29 cellular contexts compared by ENCODE assay signal in the genomic region with DNA sequence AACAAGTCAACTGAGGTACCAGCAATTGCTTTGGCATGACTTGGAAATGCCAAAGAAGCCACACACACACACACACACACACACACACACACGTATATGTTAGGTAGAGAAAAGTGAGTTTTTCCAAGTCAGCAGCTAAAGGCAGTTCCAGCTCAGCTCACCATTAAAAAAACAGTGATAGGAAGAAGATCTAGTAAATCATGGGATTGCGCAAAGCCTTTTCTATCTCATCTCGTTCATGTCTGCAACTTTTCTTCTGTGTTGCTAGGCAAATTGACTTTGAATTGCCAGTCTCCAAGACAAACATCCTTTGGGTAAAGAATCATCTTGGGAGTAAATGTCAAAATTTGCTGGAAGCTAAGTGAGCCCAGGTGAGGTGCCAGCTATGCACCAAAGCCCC.
"Had no signal": no experiment of that assay in that cellular context is flagged by ENCODE, and none has a peak within 500 bp of the region (broad histone marks: within the 10 kb centered on the region; RNA-seq: fewer than 3 reads in every experiment).

No MANE protein-coding gene starts in this region.

- H3K4me1 ChIP-seq: colonic mucosa, left ventricle myocardium inferior had no signal

- H3K27me3 ChIP-seq: body of pancreas, colonic mucosa, gastrocnemius medialis, ovary had no signal

- H3K36me3 ChIP-seq: colonic mucosa, gastrocnemius medialis, left ventricle myocardium inferior, neutrophil, ovary, thoracic aorta, WERI-Rb-1 had no signal

- H3K9me3 ChIP-seq: body of pancreas, colonic mucosa, gastrocnemius medialis, left ventricle myocardium inferior, neutrophil, ovary, thoracic aorta had no signal

- H3K27ac ChIP-seq: body of pancreas, colonic mucosa, dorsolateral prefrontal cortex, gastrocnemius medialis, left ventricle myocardium inferior, neutrophil, ovary, skin epidermis, thoracic aorta, WERI-Rb-1 had no signal

- DNase-seq: activated CD4-positive, alpha-beta T cell treated with anti-CD3 and anti-CD28 coated beads for 48 hours; activated CD4-positive, alpha-beta T cell treated with anti-CD3 and anti-CD28 coated beads, Interleukin-2, amount 50 U/mL, for 48 hours; activated CD8-positive, alpha-beta memory T cell treated with anti-CD3 and anti-CD28 coated beads, Interleukin-2, amount 50 U/mL, for 4 hours; activated gamma-delta T cell; activated naive CD4-positive, alpha-beta T cell treated with anti-CD3 and anti-CD28 coated beads, Interleukin-2, amount 50 U/mL, for 16 hours; activated naive CD8-positive, alpha-beta T cell treated with anti-CD3 and anti-CD28 coated beads, Interleukin-2, amount 50 U/mL, for 24 hours; activated T-cell treated with anti-CD3 and anti-CD28 coated beads, Interleukin-2, amount 50 U/mL, for 24 hours; body of pancreas; cerebellar nuclear complex; colonic mucosa; dorsolateral prefrontal cortex; effector memory CD4-positive, alpha-beta T cell; erythroblast; gastrocnemius medialis; glutamatergic neuron; left ventricle myocardium inferior; naive B cell; nephron progenitor cell; ovary; stimulated activated CD4-positive, alpha-beta T cell treated with anti-CD3 and anti-CD28 coated beads, Interleukin-4, amount 100 ng/mL, for 24 hours; T-helper 9 cell; trophoblast cell; WERI-Rb-1 had no signal

- FAIRE-seq: islet of Langerhans, TTC549, urothelium cell line had no signal

- H3K4me3 ChIP-seq: body of pancreas, colonic mucosa, dorsolateral prefrontal cortex, gastrocnemius medialis, left ventricle myocardium inferior, ovary, skin epidermis, thoracic aorta had no signal
